In the genomic region with DNA sequence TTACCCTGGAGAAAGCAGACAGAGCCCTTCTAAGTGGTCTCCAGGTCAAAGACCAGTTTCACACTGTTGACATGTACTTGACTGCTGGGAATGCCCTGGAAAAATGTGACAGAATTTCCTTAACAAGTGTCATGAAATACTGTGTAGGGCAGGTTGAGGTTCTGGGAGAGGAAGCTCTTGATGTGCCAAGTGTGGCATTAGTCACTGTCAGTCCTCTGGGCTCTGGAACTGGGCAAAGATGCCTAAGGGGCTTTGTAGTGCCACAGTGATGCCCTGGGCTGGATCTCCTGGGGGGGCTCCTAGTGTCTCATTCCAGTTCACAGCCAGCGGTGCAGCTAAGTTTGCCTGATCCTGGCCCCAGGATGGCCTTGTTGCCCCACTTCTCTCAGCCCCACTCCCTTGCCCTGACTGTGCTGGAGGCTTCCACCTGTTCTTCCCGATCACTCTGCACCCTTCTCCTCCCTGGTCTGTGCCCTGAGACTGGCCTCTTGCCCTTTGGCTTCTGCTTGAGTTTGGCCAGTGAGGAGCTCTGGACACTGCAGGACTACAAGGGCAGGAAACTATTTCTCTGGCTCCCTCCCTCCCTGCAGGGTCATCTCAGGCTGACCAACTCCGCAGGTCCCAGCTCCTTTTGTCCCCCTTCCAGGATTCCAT, we compare ENCODE assay signal across 27 cellular contexts. TPM values are rescaled to one million over a fixed set of nuclear protein-coding genes. Genes with fewer than 3 reads are reported as not detected.
"Had no signal": no experiment of that assay in that cellular context is flagged by ENCODE, and none has a peak within 500 bp of the region (broad histone marks: within the 10 kb centered on the region; RNA-seq: fewer than 3 reads in every experiment).

No MANE protein-coding gene starts in this region.

- H3K9me3 Mint-ChIP-seq: T-helper 1 cell treated with Interleukin-12 subunit alpha and Interleukin-12 subunit beta and Interleukin-4 antibody, amounts not matched to agents 30 μg/mL and 1 μg/mL, for 36 hours had no signal

- H3K9me3 ChIP-seq: adrenal gland, ascending aorta, body of pancreas, SJSA1 had no signal

- DNase-seq: activated CD4-positive, alpha-beta T cell treated with anti-CD3 and anti-CD28 coated beads for 48 hours; activated CD4-positive, alpha-beta T cell treated with anti-CD3 and anti-CD28 coated beads, Interleukin-2, amount 50 U/mL, for 4 hours; activated CD4-positive, CD25-positive, alpha-beta regulatory T cell treated with anti-CD3 and anti-CD28 coated beads, Interleukin-2, amount 50 U/mL, for 72 hours; activated CD8-positive, alpha-beta memory T cell treated with anti-CD3 and anti-CD28 coated beads, Interleukin-2, amount 50 U/mL, for 48 hours; activated CD8-positive, alpha-beta T cell treated with anti-CD3 and anti-CD28 coated beads, Interleukin-2, amount 10 ng/mL, durations not matched to agents 7 days and 5 days; activated naive CD4-positive, alpha-beta T cell treated with anti-CD3 and anti-CD28 coated beads, Interleukin-2, amount 50 U/mL, for 16 hours; activated naive CD8-positive, alpha-beta T cell treated with anti-CD3 and anti-CD28 coated beads, Interleukin-2, amount 10 ng/mL, durations not matched to agents 7 days and 5 days; activated T-cell treated with anti-CD3 and anti-CD28 coated beads, Interleukin-2, amount 50 U/mL, for 1 hour; adrenal gland; body of pancreas; central memory CD4-positive, alpha-beta T cell; NCI-H1092 treated with DMSO at 0.1 percent for 48 hours; NCI-H1417 treated with DMSO at 0.1 percent for 48 hours; NCI-H1694; NCI-H2029; NCI-H345; NCI-H510A; NCI-H526 treated with DMSO at 0.1 percent for 48 hours; PC-3; SHP77; SW 1271 had no signal

- H3K4me3 Mint-ChIP-seq: activated CD8-positive, alpha-beta T cell treated with anti-CD3 and anti-CD28 coated beads, Interleukin-2, amount 10 ng/mL, durations not matched to agents 7 days and 5 days; activated naive CD8-positive, alpha-beta T cell treated with anti-CD3 and anti-CD28 coated beads, Interleukin-2, amount 10 ng/mL, durations not matched to agents 7 days and 5 days; T-helper 1 cell treated with Interleukin-12 subunit alpha and Interleukin-12 subunit beta and Interleukin-4 antibody, amounts not matched to agents 30 μg/mL and 1 μg/mL, for 36 hours; WTC11 had no signal

- H3K36me3 ChIP-seq: adrenal gland, ascending aorta, SJSA1 had no signal

- H3K4me3 ChIP-seq: adrenal gland, ascending aorta, body of pancreas, SJSA1 had no signal

- H3K4me1 ChIP-seq: adrenal gland, ascending aorta, body of pancreas, SJSA1 had no signal

- H3K27ac ChIP-seq: adrenal gland, ascending aorta, body of pancreas, SJSA1 had no signal

- H3K27ac Mint-ChIP-seq: activated CD8-positive, alpha-beta T cell treated with anti-CD3 and anti-CD28 coated beads, Interleukin-2, amount 10 ng/mL, durations not matched to agents 7 days and 5 days; activated naive CD8-positive, alpha-beta T cell treated with anti-CD3 and anti-CD28 coated beads, Interleukin-2, amount 10 ng/mL, durations not matched to agents 7 days and 5 days; T-helper 1 cell treated with Interleukin-12 subunit alpha and Interleukin-12 subunit beta and Interleukin-4 antibody, amounts not matched to agents 30 μg/mL and 1 μg/mL, for 36 hours; WTC11 had no signal

- H3K27me3 ChIP-seq: adrenal gland, ascending aorta, body of pancreas, SJSA1 had no signal

RNA-seq across cellular contexts. Expression of a gene that starts 27.0 kb away (rescaled TPM):
- total RNA-seq: bronchial epithelial cell, MCF 10A, PC-3, SJSA1 had no signal
